Comparison of ENCODE assay signal across 18 cellular contexts in the genomic region with DNA sequence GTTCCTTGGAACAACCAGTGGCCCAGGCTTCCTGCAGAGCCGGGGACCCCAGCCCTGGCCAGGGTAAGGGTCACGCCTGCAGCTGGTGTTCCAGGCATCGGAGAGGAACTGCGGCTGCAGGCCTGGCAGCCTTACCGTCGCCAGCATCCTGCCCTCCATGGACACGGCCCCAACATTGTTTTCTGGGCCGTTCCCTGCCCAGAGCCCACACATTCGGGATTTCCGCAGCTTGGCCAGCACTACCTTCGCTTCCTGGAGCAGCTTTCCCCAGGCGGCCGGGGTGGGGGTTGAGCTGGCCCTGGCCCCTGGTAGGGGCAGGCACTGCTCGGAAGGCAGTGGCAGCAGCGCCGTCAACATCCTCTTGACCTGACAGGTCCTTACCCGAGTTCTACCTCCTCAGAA. TPM values are rescaled to one million over a fixed set of nuclear protein-coding genes. Genes with fewer than 3 reads are reported as not detected.
DNase-seq lines count a peak whose midpoint lies in the region; ATAC-seq, FAIRE-seq and TF ChIP-seq lines count a peak whose summit lies in the region.
"Had no signal": no experiment of that assay in that cellular context is flagged by ENCODE, and none has a peak within 500 bp of the region (broad histone marks: within the 10 kb centered on the region; RNA-seq: fewer than 3 reads in every experiment).

No MANE protein-coding gene starts in this region.

- no peaks in the 10 kb centered on the region for H4K20me1 ChIP-seq in H1 (replicated peaks in 1 of 2; ENCODE audit: control insufficient read depth in 1 of 2, insufficient read depth in 2 of 2, low read length in 2 of 2)

- H3K9me3 Mint-ChIP-seq in stimulated activated naive B cell treated with anti-CD40 and anti-IgM and Interleukin-4, amounts not matched to agents 10 μg/mL and 1 μg/mL and 100 μg/mL, for 72 hours, result no peaks in the 10 kb centered on the region
- no peaks in the 10 kb centered on the region for H3K9me3 Mint-ChIP-seq in stimulated activated naive CD8-positive, alpha-beta T cell treated with anti-CD3 and anti-CD28 coated beads, Interleukin-15, amount 100 ng/mL, for 72 hours
- H3K9me3 Mint-ChIP-seq: IgD-negative memory B cell had no signal

- H3K4me1 ChIP-seq in NT2/D1 (ENCODE audit: insufficient read depth, insufficient read length), result peaks cover 16% of the 10 kb centered on the region
- peaks cover 3 to 12% (median 7%) of the 10 kb centered on the region in 4 experiments; a peak in 6 of 7 replicates for H3K4me1 ChIP-seq in H1 (replicated peaks in 1 of 4; ENCODE audit: control insufficient read depth in 3 of 4, insufficient read depth in 4 of 4, low read length in 3 of 4)
- H3K4me1 ChIP-seq in lung (ENCODE audit: control insufficient read depth in 2 of 2, insufficient read depth in 2 of 2, low read length in 2 of 2), result peaks cover 5 to 26% of the 10 kb centered on the region in 2 donors

- TF ChIP-seq EP300 in H1 (IDR thresholded peaks at IDR 0.05; ENCODE audit: borderline replicate concordance in 1 of 2, low read depth in 2 of 2, low read length in 2 of 2), result no peak

- H3K27ac ChIP-seq in H1 (ENCODE audit: low read depth, low read length), result no peak overlapping the region
- peak overlapping the region; percentile 81 to 90 for H3K27ac ChIP-seq in lung (ENCODE audit: low read depth in 1 of 2, low read length in 1 of 2)
- H3K27ac ChIP-seq: WERI-Rb-1 had no signal

- no peak overlapping the region for H4K5ac ChIP-seq in H1 (ENCODE audit: insufficient read length, low read depth, low read length)

- H3K56ac ChIP-seq in H1 (replicated peaks; ENCODE audit: insufficient read length, low read depth, low read length), result no peak overlapping the region

- no peaks in the 10 kb centered on the region for H3K27me3 Mint-ChIP-seq in stimulated activated naive B cell treated with anti-CD40 and anti-IgM and Interleukin-4, amounts not matched to agents 10 μg/mL and 1 μg/mL and 100 μg/mL, for 72 hours
- no peaks in the 10 kb centered on the region for H3K27me3 Mint-ChIP-seq in stimulated activated naive CD8-positive, alpha-beta T cell treated with anti-CD3 and anti-CD28 coated beads, Interleukin-15, amount 100 ng/mL, for 72 hours
- H3K27me3 Mint-ChIP-seq: IgD-negative memory B cell had no signal

- no peak overlapping the region for H3K4me3 Mint-ChIP-seq in stimulated activated naive B cell treated with anti-CD40 and anti-IgM and Interleukin-4, amounts not matched to agents 10 μg/mL and 1 μg/mL and 100 μg/mL, for 72 hours
- no peak overlapping the region for H3K4me3 Mint-ChIP-seq in stimulated activated naive CD8-positive, alpha-beta T cell treated with anti-CD3 and anti-CD28 coated beads, Interleukin-15, amount 100 ng/mL, for 72 hours
- H3K4me3 Mint-ChIP-seq: brain, IgD-negative memory B cell had no signal

- peak overlapping the region; percentile 83; the same call in 1 of the 2 replicates for H4K8ac ChIP-seq in H1 (ENCODE audit: extremely low read depth, insufficient read depth, low read length)

- no peak for FAIRE-seq in H1 (lab: Jason Lieb, UNC)
- FAIRE-seq: D721Med, endometrium, H54 had no signal

- H2BK5ac ChIP-seq in H1 (ENCODE audit: low read depth, low read length), result no peak overlapping the region

- H3K27ac Mint-ChIP-seq in stimulated activated naive B cell treated with anti-CD40 and anti-IgM and Interleukin-4, amounts not matched to agents 10 μg/mL and 1 μg/mL and 100 μg/mL, for 72 hours, result peak overlapping the region; percentile 65
- H3K27ac Mint-ChIP-seq in stimulated activated naive CD8-positive, alpha-beta T cell treated with anti-CD3 and anti-CD28 coated beads, Interleukin-15, amount 100 ng/mL, for 72 hours, result no peak overlapping the region
- H3K27ac Mint-ChIP-seq: brain, IgD-negative memory B cell had no signal

- TF ChIP-seq CTCF in H1 (IDR thresholded peaks at IDR 0.05; ENCODE audit: control extremely low read depth in 1 of 3, insufficient read depth in 1 of 3, low read depth in 1 of 3, low read length in 3 of 3) (no peak), lung (IDR thresholded peaks at IDR 0.05; ENCODE audit: control extremely low read depth, extremely low read depth) (no peak)

- TF ChIP-seq POLR2A in H1 (IDR thresholded peaks at IDR 0.05; ENCODE audit: control extremely low read depth in 1 of 2, low read depth in 2 of 2, low read length in 2 of 2), result no peak

- no peak overlapping the region for H3K4me2 ChIP-seq in H1 (ENCODE audit: insufficient read depth in 1 of 2, low read depth in 2 of 2, low read length in 2 of 2)

- no peak for DNase-seq in NT2/D1 (ENCODE audit: low read depth, low spot score)
- no peak for DNase-seq in H1 (ENCODE audit: low read depth in 1 of 2, low spot score in 2 of 2)
- no peak for DNase-seq in lung (ENCODE audit: low spot score)
- DNase-seq in stimulated activated naive B cell treated with anti-CD40 and anti-IgM and Interleukin-4, amounts not matched to agents 10 μg/mL and 1 μg/mL and 100 μg/mL, for 72 hours, result no peak
- DNase-seq in GM03348 (ENCODE audit: low spot score), result no peak
- DNase-seq in NCI-H446 treated with DMSO at 0.1 percent for 48 hours (lab: John Stamatoyannopoulos, UW), result no peak
- no peak for DNase-seq in stimulated activated naive CD8-positive, alpha-beta T cell treated with anti-CD3 and anti-CD28 coated beads, Interleukin-15, amount 100 ng/mL, for 72 hours
- no peak for DNase-seq in stimulated activated naive CD8-positive, alpha-beta T cell treated with anti-CD3 and anti-CD28 coated beads, Interleukin-15, Interleukin-2, amounts not matched to agents 100 U/mL and 50 U/mL, for 24 hours
- DNase-seq: activated gamma-delta T cell treated with Interleukin-2 at 50 U/mL for 16 hours; NCI-H1092; NCI-H226; stimulated activated naive CD4-positive, alpha-beta T cell; WERI-Rb-1 had no signal

- H4K91ac ChIP-seq in H1 (replicated peaks; ENCODE audit: insufficient read length, low read length), result no peak overlapping the region

- no peaks in the 10 kb centered on the region for H3K79me1 ChIP-seq in H1 (ENCODE audit: low read depth, low read length)

- no peak overlapping the region for H3K23ac ChIP-seq in H1 (ENCODE audit: insufficient read length)

- peaks cover 14 to 21% of the 10 kb centered on the region in 2 donors for H3K4me1 Mint-ChIP-seq in stimulated activated naive B cell treated with anti-CD40 and anti-IgM and Interleukin-4, amounts not matched to agents 10 μg/mL and 1 μg/mL and 100 μg/mL, for 72 hours
- H3K4me1 Mint-ChIP-seq in stimulated activated naive CD8-positive, alpha-beta T cell treated with anti-CD3 and anti-CD28 coated beads, Interleukin-15, amount 100 ng/mL, for 72 hours, result peaks cover 33% of the 10 kb centered on the region
- H3K4me1 Mint-ChIP-seq: IgD-negative memory B cell had no signal

- POLR2A ChIA-PET in H1 (lab: Charles Lee; ENCODE audit: partially characterized antibody), result interaction anchor here (0.8 to 1.5 kb wide), 7 partner anchors 8 to 135 kb away, joined by 3 to 8 read pairs (median 3); a partner anchor contains a TSS

- TF ChIP-seq RAD21 in H1 (IDR thresholded peaks at IDR 0.05 in 1 of 2, conservative IDR thresholded peaks at IDR 0.05 in 1 of 2; ENCODE audit: low read depth in 2 of 2, low read length in 2 of 2), result no peak

- 0 out of 2 replicates have a peak overlapping the region, but pooled peaks have one; percentile 5 for H2AK5ac ChIP-seq in H1 (ENCODE audit: low read depth, low read length)

- no peak overlapping the region for H3K18ac ChIP-seq in H1 (ENCODE audit: extremely low read depth, low read length)

- CTCF ChIA-PET in H1 (lab: Charles Lee; ENCODE audit: partially characterized antibody), result interaction anchor here (1.0 to 3.0 kb wide), 5 partner anchors 23 to 318 kb away, joined by 3 to 22 read pairs (median 4); no protein-coding TSS in a partner anchor

- H3K27me3 ChIP-seq in NT2/D1 (ENCODE audit: insufficient read depth, insufficient read length), result no peaks in the 10 kb centered on the region
- no peaks in the 10 kb centered on the region for H3K27me3 ChIP-seq in H1 (replicated peaks in 1 of 4; ENCODE audit: control insufficient read depth in 3 of 4, extremely low read depth in 1 of 4, insufficient read depth in 3 of 4, low read length in 3 of 4)
- H3K27me3 ChIP-seq in lung (ENCODE audit: control insufficient read depth, insufficient read depth), result no peaks in the 10 kb centered on the region

- peaks cover 12 to 24% of the 10 kb centered on the region in 2 donors for H3K36me3 Mint-ChIP-seq in stimulated activated naive B cell treated with anti-CD40 and anti-IgM and Interleukin-4, amounts not matched to agents 10 μg/mL and 1 μg/mL and 100 μg/mL, for 72 hours
- H3K36me3 Mint-ChIP-seq: brain, IgD-negative memory B cell had no signal

- H3K4ac ChIP-seq in H1 (replicated peaks; ENCODE audit: insufficient read length, low read depth, low read length), result no peak overlapping the region

- peak overlapping the region; percentile 68; the same call in 1 of the 2 replicates for H2BK12ac ChIP-seq in H1 (ENCODE audit: low read depth, low read length)

- H2BK20ac ChIP-seq in H1 (ENCODE audit: low read length), result no peak overlapping the region

- H3K79me2 ChIP-seq in H1 (ENCODE audit: control insufficient read depth in 1 of 2, insufficient read depth in 2 of 2, low read length in 2 of 2), result no peaks in the 10 kb centered on the region

- H3K9me3 ChIP-seq in NT2/D1 (ENCODE audit: insufficient read depth, low read length), result no peaks in the 10 kb centered on the region
- H3K9me3 ChIP-seq in H1 (ENCODE audit: insufficient read depth in 2 of 2, low read depth in 1 of 2, low read length in 1 of 2), result no peaks in the 10 kb centered on the region
- H3K9me3 ChIP-seq in lung (ENCODE audit: control insufficient read depth in 2 of 2, insufficient read depth in 1 of 2, low read length in 1 of 2), result no peaks in the 10 kb centered on the region

- 0 out of 2 replicates have a peak, but pooled peaks cover 2% of the 10 kb centered on the region for H3K23me2 ChIP-seq in H1 (ENCODE audit: low read depth, low read length)

- H2BK15ac ChIP-seq in H1 (ENCODE audit: low read length), result peak overlapping the region; percentile 55

- peaks cover 22% of the 10 kb centered on the region for H3K36me3 ChIP-seq in NT2/D1 (ENCODE audit: insufficient read depth, insufficient read length, low read length)
- H3K36me3 ChIP-seq in H1 (ENCODE audit: control insufficient read depth in 2 of 4, insufficient read depth in 4 of 4, low read length in 3 of 4), result peaks cover 0 to 2% (median 0%) of the 10 kb centered on the region in 4 experiments; a peak in 1 of 8 replicates
- peaks cover 0 to 11% of the 10 kb centered on the region in 2 donors for H3K36me3 ChIP-seq in lung (ENCODE audit: control insufficient read depth in 2 of 2, insufficient read depth in 2 of 2, low read length in 2 of 2)
- H3K36me3 ChIP-seq: WERI-Rb-1 had no signal

- ATAC-seq in lung (ENCODE audit: insufficient read depth, low FRiP score), result peak; percentile 22
- no peak for ATAC-seq in stimulated activated naive B cell treated with anti-CD40 and anti-IgM and Interleukin-4, amounts not matched to agents 10 μg/mL and 1 μg/mL and 100 μg/mL, for 72 hours (replicated peaks)
- ATAC-seq in stimulated activated naive CD8-positive, alpha-beta T cell treated with anti-CD3 and anti-CD28 coated beads, Interleukin-15, amount 100 ng/mL, for 72 hours, result no peak
- no peak for ATAC-seq in stimulated activated naive CD8-positive, alpha-beta T cell treated with anti-CD3 and anti-CD28 coated beads, Interleukin-15, Interleukin-2, amounts not matched to agents 100 U/mL and 50 U/mL, for 24 hours

- H3K9ac ChIP-seq in NT2/D1 (ENCODE audit: insufficient read length, low read depth) (peak overlapping the region; percentile 42), H1 (replicated peaks in 1 of 4; ENCODE audit: extremely low read depth in 1 of 4, low read depth in 3 of 4, low read length in 3 of 4) (no peak overlapping the region)

- H3K14ac ChIP-seq in H1 (ENCODE audit: insufficient read length), result no peak overlapping the region

- H3K4me3 ChIP-seq in NT2/D1 (ENCODE audit: insufficient read length, low read depth) (no peak overlapping the region), H1 (ENCODE audit: extremely low read depth in 1 of 4, insufficient read depth in 2 of 4, low read depth in 3 of 4, low read length in 4 of 4) (no peak overlapping the region), lung (no peak overlapping the region)

- H2AFZ ChIP-seq in H1 (ENCODE audit: low read length), result no peak overlapping the region

- 89% methylated on average over 17 of the region's 17 CpGs; no CpG with 5 or more reads in 1 of the 2 experiments for WGBS in H1 (ENCODE audit: extremely low coverage in 1 of 2, insufficient coverage in 1 of 2, insufficient read length in 1 of 2, insufficient replicate concordance in 2 of 2, low coverage in 1 of 2, low lambda C conversion rate in 2 of 2, missing lambda C conversion rate in 1 of 2), 2 experiments
- 29 to 41% methylated on average over 17 of the region's 17 CpGs for WGBS in lung, 2 donors

- no peak overlapping the region for H2BK120ac ChIP-seq in H1 (replicated peaks; ENCODE audit: low read depth, low read length)

RNA-seq across cellular contexts. Expression of a gene that starts 17.7 kb away (rescaled TPM):
- total RNA-seq in H1 (2021; fragmentation: NEBNext Ultra II Directional; extraction: Animal tissue kit (Norgen Biotek cat#: 25700)), result 47.5 and 53.8 TPM in 2 replicates
- polyA plus RNA-seq in H1 (2011; rRNA removed) (116 and 124 TPM in 2 replicates), lung (10 to 100 TPM; 85.8 to 92.2 TPM)
- 132 TPM for polyA plus RNA-seq in H1 (2011; cell fraction: cytosol; rRNA removed)
- 83.4 TPM for polyA plus RNA-seq in H1 (2011; cell fraction: nucleus; rRNA removed)
- 60.1 to 78.2 TPM (median 74.1 TPM) in 4 replicates for polyA plus RNA-seq in H1 (2012, experiment 1 of 2)
- polyA plus RNA-seq in H1 (2012, experiment 2 of 2), result 94.0 TPM
- 48.6 TPM for polyA plus RNA-seq in H1 (2013, experiment 1 of 2)
- 47.3 TPM for polyA plus RNA-seq in H1 (2013, experiment 2 of 2)
- polyA minus RNA-seq in H1 (2011; rRNA and poly(A)+ RNA removed), result 62.2 and 73.6 TPM in 2 replicates
- polyA minus RNA-seq in H1 (2011; cell fraction: cytosol; rRNA and poly(A)+ RNA removed), result 39.3 TPM
- polyA minus RNA-seq in H1 (2011; cell fraction: nucleus; rRNA and poly(A)+ RNA removed), result 25.2 TPM
- total RNA-seq in lung, result 10 to 100 TPM; 26.8 to 72.0 TPM

RNA-seq across cellular contexts. Expression of a gene that starts 43.1 kb away (rescaled TPM):
- total RNA-seq in H1 (2021; fragmentation: NEBNext Ultra II Directional; extraction: Animal tissue kit (Norgen Biotek cat#: 25700)), result 27.8 and 31.5 TPM in 2 replicates
- polyA plus RNA-seq in H1 (2011; rRNA removed), result 11.5 and 17.1 TPM in 2 replicates
- 6.6 TPM for polyA plus RNA-seq in H1 (2011; cell fraction: cytosol; rRNA removed)
- polyA plus RNA-seq in H1 (2011; cell fraction: nucleus; rRNA removed), result 14.6 TPM
- polyA plus RNA-seq in H1 (2012, experiment 1 of 2), result 11.1 to 19.7 TPM (median 14.2 TPM) in 4 replicates
- 15.2 TPM for polyA plus RNA-seq in H1 (2012, experiment 2 of 2)
- polyA plus RNA-seq in H1 (2013, experiment 1 of 2), result 16.3 TPM
- 18.0 TPM for polyA plus RNA-seq in H1 (2013, experiment 2 of 2)
- 10.5 and 14.3 TPM in 2 replicates for polyA minus RNA-seq in H1 (2011; rRNA and poly(A)+ RNA removed)
- polyA minus RNA-seq in H1 (2011; cell fraction: cytosol; rRNA and poly(A)+ RNA removed), result 12.0 TPM
- 13.3 TPM for polyA minus RNA-seq in H1 (2011; cell fraction: nucleus; rRNA and poly(A)+ RNA removed)
- total RNA-seq in lung, result 10 to 100 TPM; 10.8 to 18.0 TPM
- 1 to 10 TPM; 3.9 to 4.8 TPM for polyA plus RNA-seq in lung
